Comparison of ENCODE assay signal across 1 cellular context in genomic region chr4:40702137-40702799, GRCh38.
TF ChIP-seq lines count a peak whose summit lies in the region.

No MANE protein-coding gene starts in this region.

TF ChIP-seq in HEK293T, 16 proteins besides CTCF, POLR2A, EP300 and RAD21 (continued from another document):
- TF ChIP-seq FOXM1 (IDR thresholded peaks at IDR 0.05; ENCODE audit: borderline replicate concordance) (no peak), BHLHE40 (IDR thresholded peaks at IDR 0.05; ENCODE audit: borderline replicate concordance) (no peak), FOXK2 (IDR thresholded peaks at IDR 0.05) (no peak), TARDBP (IDR thresholded peaks at IDR 0.05) (no peak), LEF1 (IDR thresholded peaks at IDR 0.05; ENCODE audit: borderline replicate concordance) (no peak), CTBP1 (IDR thresholded peaks at IDR 0.05; ENCODE audit: borderline replicate concordance) (no peak)
